23 cellular contexts compared by ENCODE assay signal in genomic region chr14:20803221-20803620, GRCh38. TPM values are rescaled to one million over a fixed set of nuclear protein-coding genes. Genes with fewer than 3 reads are reported as not detected.
DNase-seq lines count a peak whose midpoint lies in the region; ATAC-seq, FAIRE-seq and TF ChIP-seq lines count a peak whose summit lies in the region.
"Had no signal": no experiment of that assay in that cellular context is flagged by ENCODE, and none has a peak within 500 bp of the region (broad histone marks: within the 10 kb centered on the region; RNA-seq: fewer than 3 reads in every experiment).

No MANE protein-coding gene starts in this region.

- WGBS in HepG2 (ENCODE audit: low lambda C conversion rate), result 42% methylated on average over 7 of the region's 7 CpGs
- 48% methylated on average over 6 of the region's 7 CpGs for WGBS in right lobe of liver (ENCODE audit: insufficient coverage, low coverage, low lambda C conversion rate, missing lambda C conversion rate)

- CTCF ChIA-PET in HepG2 (lab: Yijun Ruan, JAX; ENCODE audit: low intra/inter-chr PET ratio, low total read pairs), result no interaction called here
- CTCF ChIA-PET in CD8-positive, alpha-beta memory T cell (lab: Charles Lee), result no interaction called here

- no peak overlapping the region for H3K9ac ChIP-seq in HepG2 (ENCODE audit: insufficient read depth, low read depth, low read length)

- DNase-seq in HepG2 (ENCODE audit: low spot score) (no peak), right lobe of liver (no peak), left ventricle myocardium inferior (peak; percentile 24), putamen (ENCODE audit: low spot score) (peak; percentile 80), NCI-H2107 (lab: John Stamatoyannopoulos, UW) (no peak), tibial artery (no peak), CD1c-positive myeloid dendritic cell (ENCODE audit: extremely low spot score) (no peak)
- no peak for DNase-seq in CD8-positive, alpha-beta memory T cell
- DNase-seq: activated CD4-positive, alpha-beta memory T cell treated with anti-CD3 and anti-CD28 coated beads for 36 hours; activated T-cell treated with anti-CD3 and anti-CD28 coated beads, Interleukin-2, amount 50 U/mL, for 48 hours; CD4-positive, alpha-beta T cell; NCI-H1930; NCI-H524 had no signal

- TF ChIP-seq EP300 in HepG2 (IDR thresholded peaks at IDR 0.05; ENCODE audit: low read depth in 2 of 2, low read length in 2 of 2) (no peak), HepG2 (CRISPR knock-in tag; IDR thresholded peaks at IDR 0.05; ENCODE audit: borderline replicate concordance) (no peak)

- H3K27ac ChIP-seq in HepG2 (ENCODE audit: extremely low read length, insufficient read depth, low read length), result no peak overlapping the region
- peak overlapping the region in 1 of 3 donors; percentile 63 for H3K27ac ChIP-seq in right lobe of liver
- H3K27ac ChIP-seq in left ventricle myocardium inferior (replicated peaks), result peak overlapping the region; percentile 79
- no peak overlapping the region for H3K27ac ChIP-seq in CD8-positive, alpha-beta memory T cell (ENCODE audit: low read depth, low read length)
- no peak overlapping the region for H3K27ac ChIP-seq in tibial artery
- H3K27ac ChIP-seq: epithelial cell of prostate had no signal

- no peak for ATAC-seq in HepG2
- ATAC-seq in right lobe of liver, result no peak
- ATAC-seq: SK-N-SH treated with all-trans-retinoic acid at 6 μM for 48 hours had no signal

- peak; percentile 9; the same call in 1 of the 2 replicates for TF ChIP-seq CTCF in HepG2 (CRISPR knock-in tag; IDR thresholded peaks at IDR 0.05)
- TF ChIP-seq CTCF in right lobe of liver (IDR thresholded peaks at IDR 0.05), result no peak
- TF ChIP-seq CTCF in left ventricle myocardium inferior (IDR thresholded peaks at IDR 0.05; ENCODE audit: borderline replicate concordance), result no peak
- no peak for TF ChIP-seq CTCF in tibial artery (IDR thresholded peaks at IDR 0.05)

- no peak for TF ChIP-seq POLR2A in HepG2 (IDR thresholded peaks at IDR 0.05; ENCODE audit: insufficient read depth in 1 of 2, low read depth in 2 of 2, low read length in 2 of 2)
- no peak for TF ChIP-seq POLR2A in right lobe of liver (IDR thresholded peaks at IDR 0.05)

- no peak for FAIRE-seq in HepG2 (lab: Jason Lieb, UNC)
- FAIRE-seq: H54 had no signal

- H3K4me1 Mint-ChIP-seq in CD8-positive, alpha-beta memory T cell, result no peaks in the 10 kb centered on the region

- intact Hi-C loops in HepG2 (cut with micrococcal nuclease; ENCODE audit: unreplicated experiment), result no loop called here
- intact Hi-C loops in right lobe of liver (cut with DNase I), result no loop called here
- intact Hi-C loops in left ventricle myocardium inferior (cut with micrococcal nuclease), result no loop called here
- intact Hi-C loops in tibial artery (cut with DNase I; ENCODE audit: low total_unique reads), result no loop called here

- no peak overlapping the region for H2AFZ ChIP-seq in HepG2 (ENCODE audit: low read length)

- H3K4me1 ChIP-seq in HepG2 (ENCODE audit: insufficient read depth, low read length) (peaks cover 36% of the 10 kb centered on the region), right lobe of liver (peaks cover 0 to 14% (median 1%) of the 10 kb centered on the region in 4 donors), left ventricle myocardium inferior (peaks cover 49% of the 10 kb centered on the region), tibial artery (peaks cover 0 to 7% (median 0%) of the 10 kb centered on the region in 4 donors)
- H3K4me1 ChIP-seq in CD8-positive, alpha-beta memory T cell (ENCODE audit: insufficient read depth, low read length), result no peaks in the 10 kb centered on the region

- peaks cover 7 to 52% of the 10 kb centered on the region in 2 donors for H3K27me3 Mint-ChIP-seq in CD8-positive, alpha-beta memory T cell

- BruUV-seq in HepG2 (replicated peaks; lab: Mats Ljungman, UMichigan), result no TSS peak

- no peak overlapping the region for H3K4me3 Mint-ChIP-seq in CD8-positive, alpha-beta memory T cell
- H3K4me3 Mint-ChIP-seq: activated CD4-positive, alpha-beta memory T cell treated with anti-CD3 and anti-CD28 coated beads for 36 hours; CD4-positive, alpha-beta T cell had no signal

- H3K9me3 Mint-ChIP-seq in CD8-positive, alpha-beta memory T cell, result no peaks in the 10 kb centered on the region
- H3K9me3 Mint-ChIP-seq: activated CD4-positive, alpha-beta memory T cell treated with anti-CD3 and anti-CD28 coated beads for 36 hours; CD4-positive, alpha-beta T cell had no signal

- in situ Hi-C loops in HepG2 (cut with HindIII; ENCODE audit: extremely low pct_ligation_motif_present, low pct_unique_long_range_greater_than_20kb), result no loop called here

- no peak for TF ChIP-seq RAD21 in HepG2 (CRISPR knock-in tag; IDR thresholded peaks at IDR 0.05)

- no peak overlapping the region for H3K4me3 ChIP-seq in HepG2 (replicated peaks in 1 of 3; ENCODE audit: insufficient read depth in 1 of 3, low read depth in 2 of 3, low read length in 3 of 3)
- H3K4me3 ChIP-seq in right lobe of liver, result no peak overlapping the region
- peak overlapping the region; percentile 66 for H3K4me3 ChIP-seq in left ventricle myocardium inferior
- H3K4me3 ChIP-seq in CD8-positive, alpha-beta memory T cell (ENCODE audit: low read length), result no peak overlapping the region
- H3K4me3 ChIP-seq in tibial artery, result peak overlapping the region in 1 of 2 donors; percentile 45

- H3K79me2 ChIP-seq in HepG2 (ENCODE audit: insufficient read depth, low read length), result no peaks in the 10 kb centered on the region

- POLR2A ChIA-PET in HepG2 (lab: Yijun Ruan, JAX), result no interaction called here
- POLR2A ChIA-PET in CD8-positive, alpha-beta memory T cell (lab: Charles Lee), result no interaction called here

- H3K4me2 ChIP-seq in HepG2 (ENCODE audit: low read depth, low read length), result no peak overlapping the region

- H3K36me3 ChIP-seq in HepG2 (replicated peaks in 1 of 2; ENCODE audit: control insufficient read depth in 1 of 2, insufficient read depth in 2 of 2, low read length in 2 of 2) (no peaks in the 10 kb centered on the region), right lobe of liver (no peaks in the 10 kb centered on the region), left ventricle myocardium inferior (no peaks in the 10 kb centered on the region), tibial artery (no peaks in the 10 kb centered on the region)
- no peaks in the 10 kb centered on the region for H3K36me3 ChIP-seq in CD8-positive, alpha-beta memory T cell (ENCODE audit: insufficient read depth, low read length)

- no peaks in the 10 kb centered on the region for H4K20me1 ChIP-seq in HepG2 (ENCODE audit: insufficient read depth, low read length)

- no peak overlapping the region for H3K27ac Mint-ChIP-seq in CD8-positive, alpha-beta memory T cell
- H3K27ac Mint-ChIP-seq: activated CD4-positive, alpha-beta memory T cell treated with anti-CD3 and anti-CD28 coated beads for 36 hours; CD4-positive, alpha-beta T cell had no signal

- H3K36me3 Mint-ChIP-seq in CD8-positive, alpha-beta memory T cell, result no peaks in the 10 kb centered on the region
- H3K36me3 Mint-ChIP-seq: activated CD4-positive, alpha-beta memory T cell treated with anti-CD3 and anti-CD28 coated beads for 36 hours had no signal

- H3K27me3 ChIP-seq in HepG2 (ENCODE audit: control insufficient read depth in 1 of 2, insufficient read depth in 2 of 2, low read length in 2 of 2), result peaks cover 2 to 9% of the 10 kb centered on the region in 2 experiments; a peak in 3 of 5 replicates
- no peaks in the 10 kb centered on the region for H3K27me3 ChIP-seq in right lobe of liver
- H3K27me3 ChIP-seq in left ventricle myocardium inferior (ENCODE audit: low read depth), result no peaks in the 10 kb centered on the region
- H3K27me3 ChIP-seq in CD8-positive, alpha-beta memory T cell (ENCODE audit: insufficient read depth, low read length, poor library complexity, severe bottlenecking), result no peaks in the 10 kb centered on the region
- H3K27me3 ChIP-seq in tibial artery, result peaks cover 0 to 8% of the 10 kb centered on the region in 2 donors

- H3K9me3 ChIP-seq in HepG2 (ENCODE audit: low read length) (no peaks in the 10 kb centered on the region), right lobe of liver (no peaks in the 10 kb centered on the region), left ventricle myocardium inferior (replicated peaks) (no peaks in the 10 kb centered on the region), tibial artery (no peaks in the 10 kb centered on the region)
- no peaks in the 10 kb centered on the region for H3K9me3 ChIP-seq in CD8-positive, alpha-beta memory T cell (ENCODE audit: low read length)

RNA-seq across cellular contexts. Expression of gene RNASE1, which starts 0.6 kb away (rescaled TPM):
- not detected in 2 replicates for total RNA-seq in HepG2 (2016; rRNA removed; fragmentation: Illumina TruSeq; extraction: Trizol)
- not detected in 2 replicates for total RNA-seq in HepG2 (2016; cell fraction: cytosol; rRNA removed; fragmentation: Illumina TruSeq; extraction: Trizol; ENCODE audit: low read depth)
- total RNA-seq in HepG2 (2016; cell fraction: insoluble cytoplasmic fraction; rRNA removed; fragmentation: Illumina TruSeq; extraction: Trizol), result not detected in 2 replicates
- total RNA-seq in HepG2 (2016; cell fraction: membrane; rRNA removed; fragmentation: Illumina TruSeq; extraction: Trizol), result not detected in 2 replicates
- not detected in 2 replicates for total RNA-seq in HepG2 (2016; cell fraction: nucleus; rRNA removed; fragmentation: Illumina TruSeq; extraction: Trizol)
- polyA plus RNA-seq in HepG2 (2011; rRNA removed), result not detected in 2 replicates
- polyA plus RNA-seq in HepG2 (2011; cell fraction: cytosol; rRNA removed), result not detected in 2 replicates
- polyA plus RNA-seq in HepG2 (2011; cell fraction: nucleus; rRNA removed), result not detected in 2 replicates
- polyA plus RNA-seq in HepG2 (2012), result not detected in 2 replicates
- not detected in 2 replicates for polyA plus RNA-seq in HepG2 (2016; cell fraction: cytosol; fragmentation: Illumina TruSeq; extraction: Trizol; ENCODE audit: low read depth)
- not detected in 2 replicates for polyA plus RNA-seq in HepG2 (2016; cell fraction: insoluble cytoplasmic fraction; fragmentation: Illumina TruSeq; extraction: Trizol; ENCODE audit: low read depth)
- not detected in 2 replicates for polyA plus RNA-seq in HepG2 (2016; cell fraction: membrane; fragmentation: Illumina TruSeq; extraction: Trizol; ENCODE audit: low read depth)
- not detected in 2 replicates for polyA plus RNA-seq in HepG2 (2016; cell fraction: nucleus; fragmentation: Illumina TruSeq; extraction: Trizol; ENCODE audit: insufficient read depth, low read depth)
- not detected in 2 replicates for polyA minus RNA-seq in HepG2 (2011; rRNA and poly(A)+ RNA removed; ENCODE audit: low replicate concordance)
- not detected in 2 replicates for polyA minus RNA-seq in HepG2 (2011; cell fraction: cytosol; rRNA and poly(A)+ RNA removed)
- polyA minus RNA-seq in HepG2 (2011; cell fraction: nucleus; rRNA and poly(A)+ RNA removed), result not detected in 2 replicates
- 100 to 1,000 TPM in 1 of 6 experiments, 10 to 100 TPM in 5; 20.1 to 106 (median 34.1) TPM for total RNA-seq in right lobe of liver
- total RNA-seq in left ventricle myocardium inferior, result 294 TPM
- total RNA-seq in CD8-positive, alpha-beta memory T cell, result 1 to 10 TPM; 3.5 to 4.3 TPM
- polyA plus RNA-seq in CD8-positive, alpha-beta memory T cell, result not detected
- total RNA-seq: A673; activated CD4-positive, alpha-beta memory T cell treated with anti-CD3 and anti-CD28 coated beads for 36 hours; CD4-positive, alpha-beta T cell; kidney epithelial cell; OCI-LY7 had no signal

RNA-seq across cellular contexts. Expression of gene RNASE6, which starts 22.2 kb away (rescaled TPM):
- total RNA-seq in HepG2 (2016; rRNA removed; fragmentation: Illumina TruSeq; extraction: Trizol) (not detected in 2 replicates), right lobe of liver (1 to 10 TPM; 2.3 to 7.9 (median 4.0) TPM), left ventricle myocardium inferior (5.7 TPM)
- total RNA-seq in HepG2 (2016; cell fraction: cytosol; rRNA removed; fragmentation: Illumina TruSeq; extraction: Trizol; ENCODE audit: low read depth), result not detected in 2 replicates
- not detected in 2 replicates for total RNA-seq in HepG2 (2016; cell fraction: insoluble cytoplasmic fraction; rRNA removed; fragmentation: Illumina TruSeq; extraction: Trizol)
- total RNA-seq in HepG2 (2016; cell fraction: membrane; rRNA removed; fragmentation: Illumina TruSeq; extraction: Trizol), result not detected in 2 replicates
- total RNA-seq in HepG2 (2016; cell fraction: nucleus; rRNA removed; fragmentation: Illumina TruSeq; extraction: Trizol), result not detected in 2 replicates
- not detected in 2 replicates for polyA plus RNA-seq in HepG2 (2011; rRNA removed)
- polyA plus RNA-seq in HepG2 (2011; cell fraction: cytosol; rRNA removed), result not detected in 2 replicates
- not detected in 2 replicates for polyA plus RNA-seq in HepG2 (2011; cell fraction: nucleus; rRNA removed)
- polyA plus RNA-seq in HepG2 (2012), result not detected in 2 replicates
- polyA plus RNA-seq in HepG2 (2016; cell fraction: cytosol; fragmentation: Illumina TruSeq; extraction: Trizol; ENCODE audit: low read depth), result not detected in 2 replicates
- not detected in 2 replicates for polyA plus RNA-seq in HepG2 (2016; cell fraction: insoluble cytoplasmic fraction; fragmentation: Illumina TruSeq; extraction: Trizol; ENCODE audit: low read depth)
- not detected in 2 replicates for polyA plus RNA-seq in HepG2 (2016; cell fraction: membrane; fragmentation: Illumina TruSeq; extraction: Trizol; ENCODE audit: low read depth)
- polyA plus RNA-seq in HepG2 (2016; cell fraction: nucleus; fragmentation: Illumina TruSeq; extraction: Trizol; ENCODE audit: insufficient read depth, low read depth), result not detected in 2 replicates
- not detected in 2 replicates for polyA minus RNA-seq in HepG2 (2011; rRNA and poly(A)+ RNA removed; ENCODE audit: low replicate concordance)
- not detected in 2 replicates for polyA minus RNA-seq in HepG2 (2011; cell fraction: cytosol; rRNA and poly(A)+ RNA removed)
- polyA minus RNA-seq in HepG2 (2011; cell fraction: nucleus; rRNA and poly(A)+ RNA removed), result not detected in 2 replicates
- total RNA-seq in CD8-positive, alpha-beta memory T cell, result under 1 TPM; 0.74 to 0.95 TPM
- polyA plus RNA-seq in CD8-positive, alpha-beta memory T cell, result 9.8 TPM
- total RNA-seq: A673, kidney epithelial cell had no signal

RNA-seq across cellular contexts. Expression of gene EDDM3B, which starts 35.0 kb away (rescaled TPM):
- not detected in 2 replicates for total RNA-seq in HepG2 (2016; rRNA removed; fragmentation: Illumina TruSeq; extraction: Trizol)
- total RNA-seq in HepG2 (2016; cell fraction: cytosol; rRNA removed; fragmentation: Illumina TruSeq; extraction: Trizol; ENCODE audit: low read depth), result not detected in 2 replicates
- not detected in 2 replicates for total RNA-seq in HepG2 (2016; cell fraction: insoluble cytoplasmic fraction; rRNA removed; fragmentation: Illumina TruSeq; extraction: Trizol)
- total RNA-seq in HepG2 (2016; cell fraction: membrane; rRNA removed; fragmentation: Illumina TruSeq; extraction: Trizol), result not detected in 2 replicates
- total RNA-seq in HepG2 (2016; cell fraction: nucleus; rRNA removed; fragmentation: Illumina TruSeq; extraction: Trizol), result not detected in 2 replicates
- not detected in 2 replicates for polyA plus RNA-seq in HepG2 (2011; rRNA removed)
- not detected in 2 replicates for polyA plus RNA-seq in HepG2 (2011; cell fraction: cytosol; rRNA removed)
- not detected in 2 replicates for polyA plus RNA-seq in HepG2 (2011; cell fraction: nucleus; rRNA removed)
- polyA plus RNA-seq in HepG2 (2012), result not detected in 2 replicates
- not detected in 2 replicates for polyA plus RNA-seq in HepG2 (2016; cell fraction: cytosol; fragmentation: Illumina TruSeq; extraction: Trizol; ENCODE audit: low read depth)
- polyA plus RNA-seq in HepG2 (2016; cell fraction: insoluble cytoplasmic fraction; fragmentation: Illumina TruSeq; extraction: Trizol; ENCODE audit: low read depth), result not detected in 2 replicates
- polyA plus RNA-seq in HepG2 (2016; cell fraction: membrane; fragmentation: Illumina TruSeq; extraction: Trizol; ENCODE audit: low read depth), result not detected in 2 replicates
- polyA plus RNA-seq in HepG2 (2016; cell fraction: nucleus; fragmentation: Illumina TruSeq; extraction: Trizol; ENCODE audit: insufficient read depth, low read depth), result not detected in 2 replicates
- not detected in 2 replicates for polyA minus RNA-seq in HepG2 (2011; rRNA and poly(A)+ RNA removed; ENCODE audit: low replicate concordance)
- not detected in 2 replicates for polyA minus RNA-seq in HepG2 (2011; cell fraction: cytosol; rRNA and poly(A)+ RNA removed)
- not detected in 2 replicates for polyA minus RNA-seq in HepG2 (2011; cell fraction: nucleus; rRNA and poly(A)+ RNA removed)
- not detected for total RNA-seq in right lobe of liver
- total RNA-seq in left ventricle myocardium inferior, result not detected
- not detected for total RNA-seq in CD8-positive, alpha-beta memory T cell
- polyA plus RNA-seq in CD8-positive, alpha-beta memory T cell, result not detected
- total RNA-seq: A673; activated CD4-positive, alpha-beta memory T cell treated with anti-CD3 and anti-CD28 coated beads for 36 hours; CD4-positive, alpha-beta T cell; cerebellum; Daoy; kidney epithelial cell; OCI-LY7; subcutaneous adipose tissue had no signal
- polyA plus RNA-seq: adipose tissue had no signal

RNA-seq across cellular contexts. Expression of gene EDDM3A, which starts 57.5 kb away (rescaled TPM):
- not detected in 2 replicates for total RNA-seq in HepG2 (2016; rRNA removed; fragmentation: Illumina TruSeq; extraction: Trizol)
- not detected in 2 replicates for total RNA-seq in HepG2 (2016; cell fraction: cytosol; rRNA removed; fragmentation: Illumina TruSeq; extraction: Trizol; ENCODE audit: low read depth)
- total RNA-seq in HepG2 (2016; cell fraction: insoluble cytoplasmic fraction; rRNA removed; fragmentation: Illumina TruSeq; extraction: Trizol), result not detected in 2 replicates
- total RNA-seq in HepG2 (2016; cell fraction: membrane; rRNA removed; fragmentation: Illumina TruSeq; extraction: Trizol), result not detected in 2 replicates
- total RNA-seq in HepG2 (2016; cell fraction: nucleus; rRNA removed; fragmentation: Illumina TruSeq; extraction: Trizol), result not detected in 2 replicates
- polyA plus RNA-seq in HepG2 (2011; rRNA removed), result not detected in 2 replicates
- not detected in 2 replicates for polyA plus RNA-seq in HepG2 (2011; cell fraction: cytosol; rRNA removed)
- not detected in 2 replicates for polyA plus RNA-seq in HepG2 (2011; cell fraction: nucleus; rRNA removed)
- polyA plus RNA-seq in HepG2 (2012), result not detected in 2 replicates
- polyA plus RNA-seq in HepG2 (2016; cell fraction: cytosol; fragmentation: Illumina TruSeq; extraction: Trizol; ENCODE audit: low read depth), result not detected in 2 replicates
- not detected in 2 replicates for polyA plus RNA-seq in HepG2 (2016; cell fraction: insoluble cytoplasmic fraction; fragmentation: Illumina TruSeq; extraction: Trizol; ENCODE audit: low read depth)
- polyA plus RNA-seq in HepG2 (2016; cell fraction: membrane; fragmentation: Illumina TruSeq; extraction: Trizol; ENCODE audit: low read depth), result not detected in 2 replicates
- polyA plus RNA-seq in HepG2 (2016; cell fraction: nucleus; fragmentation: Illumina TruSeq; extraction: Trizol; ENCODE audit: insufficient read depth, low read depth), result not detected in 2 replicates
- polyA minus RNA-seq in HepG2 (2011; rRNA and poly(A)+ RNA removed; ENCODE audit: low replicate concordance), result not detected in 2 replicates
- not detected in 2 replicates for polyA minus RNA-seq in HepG2 (2011; cell fraction: cytosol; rRNA and poly(A)+ RNA removed)
- not detected in 2 replicates for polyA minus RNA-seq in HepG2 (2011; cell fraction: nucleus; rRNA and poly(A)+ RNA removed)
- total RNA-seq in right lobe of liver, result not detected
- total RNA-seq in left ventricle myocardium inferior, result not detected
- not detected for total RNA-seq in CD8-positive, alpha-beta memory T cell
- not detected for polyA plus RNA-seq in CD8-positive, alpha-beta memory T cell
- total RNA-seq: A673; activated CD4-positive, alpha-beta memory T cell treated with anti-CD3 and anti-CD28 coated beads for 36 hours; CD4-positive, alpha-beta T cell; cerebellum; Daoy; kidney epithelial cell; OCI-LY7; subcutaneous adipose tissue had no signal
- polyA plus RNA-seq: adipose tissue had no signal

Comparison
In these comparisons a context has a peak if more than half of its experiments do, and no peak if none do; other contexts are left out.
1. RNA of gene RNASE1, which starts 0.6 kb away (total RNA-seq): 294 TPM in left ventricle myocardium inferior (single experiment) and 20.1 to 106 TPM in right lobe of liver; 3.5 to 4.3 TPM in CD8-positive, alpha-beta memory T cell and not detected in HepG2; every median in the first group is over 4 times any median in the second.
2. DNase-seq: peak in left ventricle myocardium inferior (single experiment) and putamen (single experiment); none in HepG2 (single experiment), right lobe of liver (0 of 3), CD8-positive, alpha-beta memory T cell (0 of 5), NCI-H2107 (single experiment), tibial artery (0 of 2) and CD1c-positive myeloid dendritic cell (single experiment).